ENCODE assay signal across 22 cellular contexts in genomic region chr1:6917067-6917466, GRCh38.
DNase-seq lines count a peak whose midpoint lies in the region; ATAC-seq, FAIRE-seq and TF ChIP-seq lines count a peak whose summit lies in the region.
"Had no signal": no experiment of that assay in that cellular context is flagged by ENCODE, and none has a peak within 500 bp of the region (broad histone marks: within the 10 kb centered on the region; RNA-seq: fewer than 3 reads in every experiment).

No MANE protein-coding gene starts in this region.

- H3K18ac ChIP-seq in neuronal stem cell (ENCODE audit: low read length) = no peak overlapping the region

- H2BK15ac ChIP-seq in neuronal stem cell (ENCODE audit: low read length) = no peak overlapping the region

- TF ChIP-seq CTCF in HCT116 (IDR thresholded peaks at IDR 0.05 in 2 of 3, conservative IDR thresholded peaks at IDR 0.05 in 1 of 3; ENCODE audit: borderline replicate concordance in 1 of 3, insufficient read depth in 1 of 3, low read depth in 2 of 3, low read length in 2 of 3) (no peak), bronchial epithelial cell (IDR thresholded peaks at IDR 0.05; ENCODE audit: insufficient read depth, low read length, severe bottlenecking) (no peak)

- RAD21 ChIA-PET in HCT116 (lab: Charles Lee; ENCODE audit: low non-redundant PET in 1 of 2, low total read pairs in 2 of 2, uncharacterized antibody in 2 of 2, unreplicated experiment in 2 of 2) = no interaction called here

- H3K4me3 ChIP-seq in HCT116 (replicated peaks in 1 of 2; ENCODE audit: low read depth in 1 of 2, low read length in 2 of 2) (no peak overlapping the region), Karpas-422 (ENCODE audit: low read length) (no peak overlapping the region; the same call in 1 of the 2 replicates), bronchial epithelial cell (ENCODE audit: low read depth, low read length) (no peak overlapping the region), neuronal stem cell (ENCODE audit: low read length in 2 of 2) (no peak overlapping the region)
- H3K4me3 ChIP-seq: SJSA1 had no signal

- H2AK5ac ChIP-seq in neuronal stem cell (ENCODE audit: low read depth, low read length) = no peak overlapping the region

- intact Hi-C loops in HCT116 (cut with micrococcal nuclease) = no loop called here

- no peak overlapping the region for H3K27ac ChIP-seq in HCT116 (ENCODE audit: low read depth, low read length)
- H3K27ac ChIP-seq in Karpas-422 (ENCODE audit: low read length) = peak overlapping the region; percentile 93
- H3K27ac ChIP-seq in neuronal stem cell (replicated peaks; ENCODE audit: low read length) = no peak overlapping the region
- H3K27ac ChIP-seq: RWPE1, SJSA1 had no signal

- no CpG with 5 or more reads among the region's 4 CpGs for WGBS in neuronal stem cell (ENCODE audit: extremely low coverage in 2 of 2, insufficient read length in 2 of 2, insufficient replicate concordance in 1 of 2), 2 donors

- H3K14ac ChIP-seq in neuronal stem cell (ENCODE audit: low read length) = no peak overlapping the region

- CTCF ChIA-PET in HCT116 (lab: Charles Lee) = no interaction called here
- CTCF ChIA-PET in HEK293T (lab: Yijun Ruan, JAX) = no interaction called here

- BruUV-seq in HCT116 (replicated peaks; lab: Mats Ljungman, UMichigan) = no TSS peak

- H3K4me1 ChIP-seq in HCT116 (ENCODE audit: control insufficient read depth in 1 of 2, insufficient read depth in 2 of 2, low read length in 2 of 2) (peaks cover 0 to 5% of the 10 kb centered on the region in 2 experiments; a peak in 1 of 4 replicates), Karpas-422 (ENCODE audit: low read length) (peaks cover 41% of the 10 kb centered on the region), neuronal stem cell (ENCODE audit: control insufficient read depth in 2 of 2, insufficient read depth in 1 of 2, low read depth in 1 of 2, low read length in 2 of 2) (peaks cover 3 to 21% of the 10 kb centered on the region in 2 donors)
- H3K4me1 ChIP-seq: BE2C, SJSA1 had no signal

- H3K9ac ChIP-seq in HCT116 (ENCODE audit: low read length) (no peak overlapping the region), Karpas-422 (ENCODE audit: low read length) (peak overlapping the region; percentile 38; the same call in 1 of the 2 replicates), neuronal stem cell (ENCODE audit: low read depth, low read length, poor library complexity) (peak overlapping the region; percentile 61)

- TF ChIP-seq RAD21 in HCT116 (IDR thresholded peaks at IDR 0.05; ENCODE audit: low read depth) = no peak

- no peaks in the 10 kb centered on the region for H4K20me1 ChIP-seq in HCT116 (ENCODE audit: insufficient read depth)
- no peaks in the 10 kb centered on the region for H4K20me1 ChIP-seq in Karpas-422 (ENCODE audit: insufficient read depth, low read depth, low read length)

- H2BK5ac ChIP-seq in neuronal stem cell (ENCODE audit: low read length) = no peak overlapping the region

- H3K79me1 ChIP-seq in neuronal stem cell (ENCODE audit: low read depth, low read length) = no peaks in the 10 kb centered on the region

- FAIRE-seq in bronchial epithelial cell (lab: Jason Lieb, UNC) = no peak
- FAIRE-seq: D721Med, GM12892, GM19239 had no signal

- H3K4me2 ChIP-seq in HCT116 (ENCODE audit: low read length) (no peak overlapping the region), Karpas-422 (ENCODE audit: low read depth, low read length, poor library complexity, severe bottlenecking) (peak overlapping the region; percentile 63), neuronal stem cell (ENCODE audit: insufficient read depth, low read length, poor library complexity, severe bottlenecking) (no peak overlapping the region)

- H2BK120ac ChIP-seq in neuronal stem cell (ENCODE audit: low read depth, low read length) = no peak overlapping the region

- no peak overlapping the region for H2BK12ac ChIP-seq in neuronal stem cell (ENCODE audit: low read length)

- no peaks in the 10 kb centered on the region for H3K36me3 ChIP-seq in HCT116 (ENCODE audit: control insufficient read depth in 1 of 2, insufficient read depth in 2 of 2, low read length in 2 of 2)
- H3K36me3 ChIP-seq in Karpas-422 (ENCODE audit: insufficient read depth, low read length) = no peaks in the 10 kb centered on the region
- no peaks in the 10 kb centered on the region for H3K36me3 ChIP-seq in bronchial epithelial cell (ENCODE audit: control insufficient read depth, insufficient read depth, low read length)
- peaks cover 0 to 2% of the 10 kb centered on the region in 2 donors for H3K36me3 ChIP-seq in neuronal stem cell (replicated peaks in 1 of 2; ENCODE audit: control insufficient read depth in 2 of 2, insufficient read depth in 2 of 2, low read length in 2 of 2)
- H3K36me3 ChIP-seq: BE2C, SJSA1 had no signal

- H4K91ac ChIP-seq in neuronal stem cell (ENCODE audit: low read depth, low read length, poor library complexity) = no peak overlapping the region

- no peak for TF ChIP-seq POLR2A in HCT116 (IDR thresholded peaks at IDR 0.05; ENCODE audit: borderline replicate concordance, extremely low read depth, insufficient read depth, insufficient read length)

- H3K23ac ChIP-seq in neuronal stem cell (ENCODE audit: low read depth, low read length, poor library complexity) = no peak overlapping the region

- no peaks in the 10 kb centered on the region for H3K27me3 ChIP-seq in HCT116 (ENCODE audit: insufficient read depth, low read length)
- no peaks in the 10 kb centered on the region for H3K27me3 ChIP-seq in Karpas-422 (ENCODE audit: low read length)
- H3K27me3 ChIP-seq in bronchial epithelial cell (ENCODE audit: control insufficient read depth, insufficient read depth, low read length) = no peaks in the 10 kb centered on the region
- peaks cover 0 to 13% (median 0%) of the 10 kb centered on the region in 3 experiments for H3K27me3 ChIP-seq in neuronal stem cell (ENCODE audit: control insufficient read depth in 3 of 3, insufficient read depth in 3 of 3, low read depth in 1 of 3, low read length in 3 of 3)
- H3K27me3 ChIP-seq: BE2C, SJSA1 had no signal

- peak; percentile 50 for ATAC-seq in HCT116

- no peaks in the 10 kb centered on the region for H3K9me3 ChIP-seq in HCT116 (ENCODE audit: control insufficient read depth in 1 of 2, insufficient read depth in 1 of 2, low read depth in 1 of 2, low read length in 2 of 2)
- H3K9me3 ChIP-seq in Karpas-422 (ENCODE audit: low read length) = no peaks in the 10 kb centered on the region
- peaks cover 4 to 16% of the 10 kb centered on the region in 2 donors for H3K9me3 ChIP-seq in neuronal stem cell (replicated peaks in 1 of 2; ENCODE audit: control insufficient read depth in 2 of 2, insufficient read depth in 1 of 2, low read depth in 1 of 2, low read length in 2 of 2)
- H3K9me3 ChIP-seq: BE2C, SJSA1 had no signal

- POLR2A ChIA-PET in HCT116 (lab: Charles Lee) (no interaction called here), HEK293T (lab: Yijun Ruan, JAX) (no interaction called here)

- no peak overlapping the region for H3K4ac ChIP-seq in neuronal stem cell (ENCODE audit: low read length)

- H3K9me2 ChIP-seq in HCT116 (ENCODE audit: insufficient read depth) (no peaks in the 10 kb centered on the region), Karpas-422 (replicated peaks; ENCODE audit: insufficient read depth, low read length) (no peaks in the 10 kb centered on the region)

- DNase-seq in HCT116 (ENCODE audit: low read depth, low spot score) = no peak
- no peak for DNase-seq in Karpas-422
- DNase-seq in bronchial epithelial cell (ENCODE audit: low read depth) = peak; percentile 6
- no peak for DNase-seq in neuronal stem cell (ENCODE audit: low spot score)
- DNase-seq in DMS79 (lab: John Stamatoyannopoulos, UW) = no peak
- DNase-seq in 8988T = no peak
- no peak for DNase-seq in HEK293T (ENCODE audit: extremely low spot score)
- DNase-seq: BE2C; CD4-positive, alpha-beta memory T cell; DND-41; GDM1; IMR-90; NCI-H1048; NCI-H146; NCI-H2227 treated with DMSO at 0.1 percent for 48 hours; NCI-H524 treated with DMSO at 0.1 percent for 48 hours; OCI-M1 had no signal

- no peak overlapping the region for H4K8ac ChIP-seq in neuronal stem cell (ENCODE audit: low read depth, low read length)

- H2AFZ ChIP-seq in HCT116 (ENCODE audit: low read depth, low read length, poor library complexity, severe bottlenecking) (no peak overlapping the region), Karpas-422 (ENCODE audit: low read length) (no peak overlapping the region), neuronal stem cell (ENCODE audit: low read length) (no peak overlapping the region)

- H3K79me2 ChIP-seq in HCT116 (ENCODE audit: insufficient read depth, low read length) = no peaks in the 10 kb centered on the region
- H3K79me2 ChIP-seq in Karpas-422 (ENCODE audit: low read length) = no peaks in the 10 kb centered on the region

TF ChIP-seq in HEK293T, 16 proteins besides CTCF, POLR2A, EP300 and RAD21:
- TF ChIP-seq, protein P1, sequence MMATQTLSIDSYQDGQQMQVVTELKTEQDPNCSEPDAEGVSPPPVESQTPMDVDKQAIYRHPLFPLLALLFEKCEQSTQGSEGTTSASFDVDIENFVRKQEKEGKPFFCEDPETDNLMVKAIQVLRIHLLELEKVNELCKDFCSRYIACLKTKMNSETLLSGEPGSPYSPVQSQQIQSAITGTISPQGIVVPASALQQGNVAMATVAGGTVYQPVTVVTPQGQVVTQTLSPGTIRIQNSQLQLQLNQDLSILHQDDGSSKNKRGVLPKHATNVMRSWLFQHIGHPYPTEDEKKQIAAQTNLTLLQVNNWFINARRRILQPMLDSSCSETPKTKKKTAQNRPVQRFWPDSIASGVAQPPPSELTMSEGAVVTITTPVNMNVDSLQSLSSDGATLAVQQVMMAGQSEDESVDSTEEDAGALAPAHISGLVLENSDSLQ (IDR thresholded peaks at IDR 0.05) = no peak
- no peak for TF ChIP-seq NFRKB (IDR thresholded peaks at IDR 0.05)
- no peak for TF ChIP-seq ZNF384 (IDR thresholded peaks at IDR 0.05)
- no peak for TF ChIP-seq LEF1 (IDR thresholded peaks at IDR 0.05; ENCODE audit: borderline replicate concordance)
- no peak for TF ChIP-seq BHLHE40 (IDR thresholded peaks at IDR 0.05; ENCODE audit: borderline replicate concordance)
- TF ChIP-seq SP1 (IDR thresholded peaks at IDR 0.05) = no peak
